Comparison of ENCODE assay signal across 9 cellular contexts in the genomic region with DNA sequence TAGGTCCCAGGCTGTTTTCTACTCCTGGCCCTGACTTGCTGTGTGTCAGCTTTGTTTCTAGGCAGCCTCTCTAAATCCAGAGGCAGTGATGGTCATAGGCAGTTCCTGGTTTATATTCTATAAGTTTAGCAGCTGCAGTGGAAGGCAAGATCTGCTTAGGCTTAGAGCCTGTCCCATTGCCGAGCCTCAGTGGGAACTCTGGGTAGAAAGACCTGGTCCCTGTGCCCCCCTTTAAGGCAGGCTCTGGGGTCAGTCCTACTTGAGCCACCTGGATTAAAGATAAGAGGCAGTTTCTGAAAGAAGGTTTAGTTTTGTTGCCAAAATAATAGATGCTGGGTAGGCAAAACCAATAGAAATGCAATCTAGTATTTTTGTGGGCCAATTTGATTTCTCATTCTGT. TPM values are rescaled to one million over a fixed set of nuclear protein-coding genes. Genes with fewer than 3 reads are reported as not detected.
DNase-seq lines count a peak whose midpoint lies in the region; ATAC-seq and TF ChIP-seq lines count a peak whose summit lies in the region.
"Had no signal": no experiment of that assay in that cellular context is flagged by ENCODE, and none has a peak within 500 bp of the region (broad histone marks: within the 10 kb centered on the region; RNA-seq: fewer than 3 reads in every experiment).

No MANE protein-coding gene starts in this region.

- TF ChIP-seq POLR2A in ovary (IDR thresholded peaks at IDR 0.05) = no peak

- 95 to 100% (median 98%) methylated on average over 1 of the region's 1 CpG for WGBS in ovary, 3 donors

- POLR2A ChIA-PET in activated CD4-positive, alpha-beta T cell treated with anti-CD3 and anti-CD28 coated beads for 36 hours (lab: Charles Lee) = interaction anchor here (0.7 to 2.4 kb wide), 4 partner anchors 10 to 157 kb away, joined by 3 to 19 read pairs (median 4); partner anchors contain the start of gene MCCC2

- no peaks in the 10 kb centered on the region for H3K27me3 ChIP-seq in stomach smooth muscle (ENCODE audit: control insufficient read depth in 1 of 2, insufficient read depth in 2 of 2, low read length in 2 of 2)
- H3K27me3 ChIP-seq in ovary = no peaks in the 10 kb centered on the region

- DNase-seq in activated CD4-positive, alpha-beta T cell treated with anti-CD3 and anti-CD28 coated beads for 36 hours = no peak
- DNase-seq in activated CD4-positive, alpha-beta T cell treated with anti-CD3 and anti-CD28 coated beads for 1 hour = no peak
- no peak for DNase-seq in left cardiac atrium
- DNase-seq in ovary = no peak
- no peak for DNase-seq in middle frontal gyrus (ENCODE audit: extremely low spot score, low spot score)
- DNase-seq: activated B cell treated with CpG ODN at 0.5 μM for 24 hours had no signal

- H3K4me1 ChIP-seq in stomach smooth muscle (ENCODE audit: control insufficient read depth, insufficient read depth, low read length) = no peaks in the 10 kb centered on the region
- H3K4me1 ChIP-seq in ovary (ENCODE audit: insufficient read depth) = no peaks in the 10 kb centered on the region

- peak overlapping the region; percentile 93 for H3K27ac Mint-ChIP-seq in activated CD4-positive, alpha-beta T cell treated with anti-CD3 and anti-CD28 coated beads for 36 hours
- H3K27ac Mint-ChIP-seq in activated naive CD8-positive, alpha-beta T cell = peak overlapping the region; percentile 93

- peak overlapping the region; percentile 17 for H3K4me3 Mint-ChIP-seq in activated CD4-positive, alpha-beta T cell treated with anti-CD3 and anti-CD28 coated beads for 36 hours
- H3K4me3 Mint-ChIP-seq in activated naive CD8-positive, alpha-beta T cell = peak overlapping the region; percentile 57
- H3K4me3 Mint-ChIP-seq: activated B cell treated with CpG ODN at 0.5 μM for 24 hours had no signal

- no peak overlapping the region for H3K9ac ChIP-seq in stomach smooth muscle (ENCODE audit: low read length in 2 of 2)

- no peak for TF ChIP-seq CTCF in ovary (IDR thresholded peaks at IDR 0.05)

- CTCF ChIA-PET in activated CD4-positive, alpha-beta T cell treated with anti-CD3 and anti-CD28 coated beads for 36 hours (lab: Charles Lee) = interaction anchor here (0.6 to 2.3 kb wide), 10 partner anchors 10 to 44 kb away, joined by 3 to 32 read pairs (median 4); partner anchors contain the start of gene MCCC2

- ATAC-seq in activated CD4-positive, alpha-beta T cell treated with anti-CD3 and anti-CD28 coated beads for 36 hours = no peak
- ATAC-seq in left cardiac atrium (peak; percentile 13 to 30), GM21619 (IDR thresholded peaks at IDR 0.05; ENCODE audit: unreplicated experiment) (no peak)

- H3K9me3 Mint-ChIP-seq in activated CD4-positive, alpha-beta T cell treated with anti-CD3 and anti-CD28 coated beads for 36 hours (ENCODE audit: low read depth) = no peaks in the 10 kb centered on the region
- H3K9me3 Mint-ChIP-seq in activated naive CD8-positive, alpha-beta T cell (ENCODE audit: low read depth) = no peaks in the 10 kb centered on the region
- H3K9me3 Mint-ChIP-seq: activated B cell treated with CpG ODN at 0.5 μM for 24 hours had no signal

- no peaks in the 10 kb centered on the region for H3K27me3 Mint-ChIP-seq in activated CD4-positive, alpha-beta T cell treated with anti-CD3 and anti-CD28 coated beads for 36 hours
- H3K27me3 Mint-ChIP-seq in activated naive CD8-positive, alpha-beta T cell = no peaks in the 10 kb centered on the region
- H3K27me3 Mint-ChIP-seq: activated B cell treated with CpG ODN at 0.5 μM for 24 hours had no signal

- TF ChIP-seq EP300 in ovary (IDR thresholded peaks at IDR 0.05) = no peak

- H3K4me1 Mint-ChIP-seq in activated CD4-positive, alpha-beta T cell treated with anti-CD3 and anti-CD28 coated beads for 36 hours = peaks cover 33% of the 10 kb centered on the region
- peaks cover 33% of the 10 kb centered on the region for H3K4me1 Mint-ChIP-seq in activated naive CD8-positive, alpha-beta T cell (ENCODE audit: low read depth)

- H3K36me3 ChIP-seq in stomach smooth muscle (ENCODE audit: control insufficient read depth in 2 of 2, insufficient read depth in 2 of 2, low read length in 2 of 2) (peaks cover 31 to 34% of the 10 kb centered on the region in 2 donors), ovary (no peaks in the 10 kb centered on the region)

- H3K27ac ChIP-seq in stomach smooth muscle (ENCODE audit: low read length) (peak overlapping the region; percentile 53), ovary (no peak overlapping the region)

- peaks cover 49% of the 10 kb centered on the region for H3K36me3 Mint-ChIP-seq in activated CD4-positive, alpha-beta T cell treated with anti-CD3 and anti-CD28 coated beads for 36 hours (ENCODE audit: low read depth)
- H3K36me3 Mint-ChIP-seq in activated naive CD8-positive, alpha-beta T cell = peaks cover 32% of the 10 kb centered on the region

- intact Hi-C loops in activated CD4-positive, alpha-beta T cell treated with anti-CD3 and anti-CD28 coated beads for 36 hours (cut with DNase I, micrococcal nuclease) = loop anchor here (1.0 kb wide), 2 partner anchors 13 to 51 kb away; partner anchors contain the start of gene MCCC2 (in 2 of the 2)
- intact Hi-C loops in left cardiac atrium (cut with DNase I) = no loop called here
- intact Hi-C loops in ovary (cut with DNase I) = no loop called here

- H3K4me3 ChIP-seq in stomach smooth muscle (ENCODE audit: low read length in 2 of 2) (no peak overlapping the region), ovary (no peak overlapping the region)

- H3K9me3 ChIP-seq in stomach smooth muscle (ENCODE audit: control insufficient read depth in 2 of 2, low read length in 2 of 2) (no peaks in the 10 kb centered on the region), ovary (no peaks in the 10 kb centered on the region)

RNA-seq across cellular contexts. Expression of gene MCCC2, which starts 13.6 kb away (rescaled TPM):
- total RNA-seq in activated CD4-positive, alpha-beta T cell treated with anti-CD3 and anti-CD28 coated beads for 36 hours = 10 to 100 TPM; 52.2 to 56.4 TPM
- total RNA-seq in left cardiac atrium (10 to 100 TPM; 52.5 to 54.8 TPM), ovary (10 to 100 TPM; 24.5 to 32.5 (median 27.0) TPM)
- 10 to 100 TPM; 15.8 to 59.6 TPM for polyA plus RNA-seq in ovary

Comparison
In these comparisons a context has a peak if more than half of its experiments do, and no peak if none do; other contexts are left out.
1. ATAC-seq: peak in left cardiac atrium (2 of 2); none in activated CD4-positive, alpha-beta T cell treated with anti-CD3 and anti-CD28 coated beads for 36 hours (single experiment) and GM21619 (single experiment).
2. intact Hi-C loops: an anchor here in activated CD4-positive, alpha-beta T cell treated with anti-CD3 and anti-CD28 coated beads for 36 hours (1.0 kb wide); none called in left cardiac atrium and ovary.